Comparison of ENCODE assay signal across 16 cellular contexts in the genomic region with DNA sequence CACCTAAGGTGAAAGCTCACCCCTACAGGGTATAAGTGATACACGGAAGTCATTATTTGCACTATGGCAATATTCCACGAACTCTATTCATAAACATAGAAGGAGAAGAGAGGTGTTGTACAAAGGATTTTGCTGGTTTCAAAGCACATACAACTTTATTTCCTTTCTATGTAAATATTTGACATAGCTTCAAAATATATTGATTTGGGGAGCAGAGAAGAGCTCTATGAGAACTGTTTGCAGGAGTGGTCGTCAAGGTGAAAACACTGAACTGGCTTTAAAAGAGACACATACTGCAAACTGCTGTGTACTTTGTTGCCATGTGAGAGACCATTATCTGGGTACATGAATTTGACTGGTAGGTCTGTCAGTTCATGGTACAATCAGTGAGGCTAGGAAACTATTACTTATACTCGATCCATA.
"Had no signal": no experiment of that assay in that cellular context is flagged by ENCODE, and none has a peak within 500 bp of the region (broad histone marks: within the 10 kb centered on the region; RNA-seq: fewer than 3 reads in every experiment).

No MANE protein-coding gene starts in this region.

- ATAC-seq: effector memory CD8-positive, alpha-beta T cell; gastrocnemius medialis; T-helper 17 cell had no signal

- H3K27ac Mint-ChIP-seq: T-helper 17 cell had no signal

- H3K27me3 Mint-ChIP-seq: brain; effector memory CD8-positive, alpha-beta T cell; T-helper 17 cell had no signal

- H3K4me3 Mint-ChIP-seq: brain; effector memory CD8-positive, alpha-beta T cell; neural crest cell; T-helper 17 cell had no signal

- DNase-seq: activated CD4-positive, alpha-beta T cell treated with anti-CD3 and anti-CD28 coated beads, Interleukin-2, amount 50 U/mL, for 4 hours; activated CD4-positive, CD25-positive, alpha-beta regulatory T cell; activated naive CD4-positive, alpha-beta T cell; activated T-cell treated with anti-CD3 and anti-CD28 coated beads, Interleukin-2, amount 50 U/mL, for 48 hours; amygdala; effector memory CD8-positive, alpha-beta T cell; gastrocnemius medialis; mesendoderm; ovary; sigmoid colon; stimulated activated CD4-positive, alpha-beta T cell treated with anti-CD3 and anti-CD28 coated beads, Interleukin-2, amount 100 ng/mL, for 24 hours; stimulated activated naive CD8-positive, alpha-beta T cell treated with anti-CD3 and anti-CD28 coated beads, Interleukin-15, Interleukin-2, amounts not matched to agents 100 U/mL and 50 U/mL, for 24 hours; T-helper 17 cell; testis had no signal

- H3K9me3 Mint-ChIP-seq: brain; effector memory CD8-positive, alpha-beta T cell; neural crest cell had no signal
